In the genomic region with DNA sequence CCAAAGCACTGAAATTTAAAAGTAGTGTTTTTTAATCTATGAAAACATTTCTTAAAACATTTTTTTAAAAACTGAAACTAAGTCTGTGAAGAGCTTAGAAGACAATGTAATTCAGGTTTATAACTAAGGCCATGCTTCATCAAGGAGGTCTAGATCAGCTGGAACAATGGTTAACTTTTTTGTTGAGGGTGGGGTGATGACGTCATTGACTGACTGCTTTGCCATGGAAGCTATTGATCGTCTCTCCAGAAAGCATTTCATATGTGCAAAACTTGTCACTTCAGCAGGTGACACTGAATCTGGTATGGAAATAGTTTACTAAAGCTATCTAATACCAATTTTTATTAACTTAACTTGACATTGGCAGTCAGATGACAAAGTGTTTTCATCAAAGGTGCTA, we compare ENCODE assay signal across 26 cellular contexts.
"Had no signal": no experiment of that assay in that cellular context is flagged by ENCODE, and none has a peak within 500 bp of the region (broad histone marks: within the 10 kb centered on the region; RNA-seq: fewer than 3 reads in every experiment).

No MANE protein-coding gene starts in this region.

- H3K4me2 ChIP-seq: hepatocyte had no signal

- DNase-seq: activated CD4-positive, alpha-beta T cell treated with anti-CD3 and anti-CD28 coated beads for 1 hour; activated CD4-positive, alpha-beta T cell treated with anti-CD3 and anti-CD28 coated beads, Interleukin-2, amount 50 U/mL, for 1 hour; activated CD8-positive, alpha-beta T cell treated with anti-CD3 and anti-CD28 coated beads for 36 hours; activated T-cell treated with anti-CD3 and anti-CD28 coated beads, Interleukin-2, amount 50 U/mL, for 48 hours; colonic mucosa; effector memory CD4-positive, alpha-beta T cell; erythroblast; islet precursor cell; left cardiac atrium; midbrain; naive thymus-derived CD8-positive, alpha-beta T cell; nucleus accumbens; stimulated activated CD4-positive, alpha-beta T cell treated with anti-CD3 and anti-CD28 coated beads, Interleukin-4, amount 100 ng/mL, for 24 hours; substantia nigra; T-helper 2 cell; thyroid gland had no signal

- H3K4me3 ChIP-seq: colonic mucosa, gastroesophageal sphincter, hepatocyte, skin epidermis, thyroid gland had no signal

- H3K36me3 Mint-ChIP-seq: stimulated activated effector memory CD8-positive, alpha-beta T cell treated with anti-CD3 and anti-CD28 coated beads, Interleukin-12 subunit alpha, Interleukin-12 subunit beta, amount 100 ng/mL, for 72 hours had no signal

- ATAC-seq: activated CD8-positive, alpha-beta T cell treated with anti-CD3 and anti-CD28 coated beads for 36 hours; activated naive CD4-positive, alpha-beta T cell treated with anti-CD3 and anti-CD28 coated beads, Interleukin-2, amount 50 U/mL, for 72 hours; gastroesophageal sphincter; naive thymus-derived CD8-positive, alpha-beta T cell; sciatic nerve; stimulated activated effector memory CD8-positive, alpha-beta T cell treated with anti-CD3 and anti-CD28 coated beads, Interleukin-12 subunit alpha, Interleukin-12 subunit beta, amount 100 ng/mL, for 72 hours had no signal

- H3K27me3 Mint-ChIP-seq: activated CD8-positive, alpha-beta T cell treated with anti-CD3 and anti-CD28 coated beads for 36 hours; naive thymus-derived CD8-positive, alpha-beta T cell; stimulated activated naive CD8-positive, alpha-beta T cell treated with anti-CD3 and anti-CD28 coated beads, Interleukin-15, Interleukin-2, amounts not matched to agents 100 ng/mL and 50 ng/mL, for 24 hours had no signal

- H3K36me3 ChIP-seq: colonic mucosa, thyroid gland had no signal

- FAIRE-seq: bronchial epithelial cell had no signal

- H3K9me3 ChIP-seq: colonic mucosa, gastroesophageal sphincter, thyroid gland had no signal

- H3K4me3 Mint-ChIP-seq: activated CD8-positive, alpha-beta T cell treated with anti-CD3 and anti-CD28 coated beads for 36 hours; naive thymus-derived CD8-positive, alpha-beta T cell; neural crest cell; stimulated activated effector memory CD8-positive, alpha-beta T cell treated with anti-CD3 and anti-CD28 coated beads, Interleukin-12 subunit alpha, Interleukin-12 subunit beta, amount 100 ng/mL, for 72 hours; stimulated activated naive CD8-positive, alpha-beta T cell treated with anti-CD3 and anti-CD28 coated beads, Interleukin-15, Interleukin-2, amounts not matched to agents 100 ng/mL and 50 ng/mL, for 24 hours had no signal

- H3K4me1 Mint-ChIP-seq: neural crest cell; stimulated activated effector memory CD8-positive, alpha-beta T cell treated with anti-CD3 and anti-CD28 coated beads, Interleukin-12 subunit alpha, Interleukin-12 subunit beta, amount 100 ng/mL, for 72 hours had no signal

- H3K27ac ChIP-seq: colonic mucosa, gastroesophageal sphincter, hepatocyte, skin epidermis, thyroid gland had no signal

- H2AFZ ChIP-seq: hepatocyte had no signal

- H3K27ac Mint-ChIP-seq: activated CD8-positive, alpha-beta T cell treated with anti-CD3 and anti-CD28 coated beads for 36 hours; activated naive CD4-positive, alpha-beta T cell treated with anti-CD3 and anti-CD28 coated beads, Interleukin-2, amount 50 U/mL, for 72 hours; activated T-helper 2 cell treated with anti-CD3 and anti-CD28 coated beads, Interferon-gamma antibody, Interleukin-2, Interleukin-4, amounts not matched to agents 10 μg/mL and 5 μg/mL and 100 μg/mL, durations not matched to agents 14 hours and 24 hours and 36 hours; naive thymus-derived CD8-positive, alpha-beta T cell; stimulated activated effector memory CD8-positive, alpha-beta T cell treated with anti-CD3 and anti-CD28 coated beads, Interleukin-12 subunit alpha, Interleukin-12 subunit beta, amount 100 ng/mL, for 72 hours; stimulated activated naive CD8-positive, alpha-beta T cell treated with anti-CD3 and anti-CD28 coated beads, Interleukin-15, Interleukin-2, amounts not matched to agents 100 ng/mL and 50 ng/mL, for 24 hours had no signal

- H3K27me3 ChIP-seq: colonic mucosa, gastroesophageal sphincter, hepatocyte, thyroid gland had no signal

- H3K4me1 ChIP-seq: colonic mucosa, gastroesophageal sphincter, thyroid gland had no signal
